ENCODE assay signal across 8 cellular contexts in genomic region chr9:112174223-112174964, GRCh38. TPM values are rescaled to one million over a fixed set of nuclear protein-coding genes. Genes with fewer than 3 reads are reported as not detected.
DNase-seq lines count a peak whose midpoint lies in the region; ATAC-seq, FAIRE-seq and TF ChIP-seq lines count a peak whose summit lies in the region.

No MANE protein-coding gene starts in this region.

- FAIRE-seq in D721Med (lab: Jason Lieb, UNC), result no peak

- intact Hi-C loops in Right ventricle myocardium superior (cut with DNase I), result no loop called here

- ATAC-seq in GM21390 (IDR thresholded peaks at IDR 0.05; ENCODE audit: unreplicated experiment), result peak; percentile 94
- ATAC-seq in Right ventricle myocardium superior (ENCODE audit: poor library complexity), result peak; percentile 90

- DNase-seq in D721Med (ENCODE audit: insufficient read length, low spot score), result peak; percentile 68
- peak; percentile 24 for DNase-seq in HS-27A (ENCODE audit: low read depth)
- DNase-seq in SHP77 (lab: John Stamatoyannopoulos, UW), result peak; percentile 27 to 46
- DNase-seq in activated gamma-delta T cell treated with anti-CD3 and anti-CD28 coated beads, Interleukin-2, amount 50 U/mL, for 16 hours (ENCODE audit: low read depth), result peak; percentile 54
- peak; percentile 88 for DNase-seq in Right ventricle myocardium superior
- peak; percentile 60 for DNase-seq in retina
- no peak for DNase-seq in NCI-H2107 treated with DMSO at 0.1 percent for 48 hours (lab: John Stamatoyannopoulos, UW; ENCODE audit: unreplicated experiment)

- TF ChIP-seq CTCF in D721Med (IDR thresholded peaks at IDR 0.05; ENCODE audit: insufficient read depth, missing control alignments), result no peak

RNA-seq across cellular contexts. Expression of gene SUSD1, which starts 0.7 kb away (rescaled TPM):
- 6.4 TPM for total RNA-seq in Right ventricle myocardium superior
